Comparison of ENCODE assay signal across 15 cellular contexts in genomic region chr1:165753934-165754333, GRCh38.
DNase-seq lines count a peak whose midpoint lies in the region; ATAC-seq and TF ChIP-seq lines count a peak whose summit lies in the region.
"Had no signal": no experiment of that assay in that cellular context is flagged by ENCODE, and none has a peak within 500 bp of the region (broad histone marks: within the 10 kb centered on the region; RNA-seq: fewer than 3 reads in every experiment).

No MANE protein-coding gene starts in this region.

- POLR2A ChIA-PET in RWPE1 (lab: Yijun Ruan, JAX; ENCODE audit: low non-redundant PET) = no interaction called here

- peak; percentile 61 for DNase-seq in GM12864 (ENCODE audit: low read depth)
- DNase-seq in DMS 273 (lab: John Stamatoyannopoulos, UW; ENCODE audit: unreplicated experiment) = no peak
- no peak for DNase-seq in activated gamma-delta T cell (lab: John Stamatoyannopoulos, UW)
- no peak for DNase-seq in RWPE1 (ENCODE audit: low spot score)
- no peak for DNase-seq in NCI-H2171 (lab: John Stamatoyannopoulos, UW)
- DNase-seq: amygdala, mesendoderm, NCI-H1105, T-helper 2 cell, thyroid gland had no signal

- peak; percentile 91 for ATAC-seq in GM19438 (IDR thresholded peaks at IDR 0.05; ENCODE audit: low read depth, unreplicated experiment)
- ATAC-seq in HG02798 (IDR thresholded peaks at IDR 0.05; ENCODE audit: poor library complexity, unreplicated experiment) = peak; percentile 90
- peak; percentile 88 for ATAC-seq in HG03457 (IDR thresholded peaks at IDR 0.05; ENCODE audit: unreplicated experiment)

- no peak overlapping the region for H3K4me3 ChIP-seq in GM12864 (ENCODE audit: low read depth, low read length)
- H3K4me3 ChIP-seq: hepatocyte, prostate gland, thyroid gland had no signal

- no peak for TF ChIP-seq CTCF in GM12864 (IDR thresholded peaks at IDR 0.05; ENCODE audit: low read depth, low read length, missing control alignments)
- no peak for TF ChIP-seq CTCF in RWPE1 (conservative IDR thresholded peaks at IDR 0.05; ENCODE audit: low read depth)

- CTCF ChIA-PET in RWPE1 (lab: Yijun Ruan, JAX) = interaction anchor here (0.5 to 0.7 kb wide), 2 partner anchors 78 to 1675 kb away, joined by 3 read pairs; no protein-coding TSS in a partner anchor

- H3K27ac ChIP-seq in RWPE1 = no peak overlapping the region
- H3K27ac ChIP-seq: hepatocyte, prostate gland, thyroid gland had no signal
